Comparison of ENCODE assay signal across 28 cellular contexts in the genomic region with DNA sequence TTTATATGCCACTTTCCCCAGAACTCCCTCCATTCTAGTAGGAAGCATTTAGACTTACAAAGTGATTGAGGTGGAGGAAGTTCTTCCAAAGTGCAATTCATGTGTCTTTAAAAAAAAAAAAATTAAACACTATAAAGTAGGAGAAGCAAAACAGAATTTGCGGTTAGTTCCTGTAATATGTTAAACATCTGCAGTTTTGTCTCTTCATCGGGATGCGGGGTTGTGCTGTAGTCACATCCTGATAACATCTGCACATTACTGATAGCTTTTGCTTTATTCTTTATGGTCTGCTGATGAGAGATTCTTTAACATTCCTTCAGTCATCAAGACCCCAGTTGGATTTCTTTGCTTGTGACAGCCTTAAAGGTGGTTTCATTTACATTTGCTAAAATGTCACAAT.
"Had no signal": no experiment of that assay in that cellular context is flagged by ENCODE, and none has a peak within 500 bp of the region (broad histone marks: within the 10 kb centered on the region; RNA-seq: fewer than 3 reads in every experiment).

No MANE protein-coding gene starts in this region.

- H3K4me3 Mint-ChIP-seq: activated CD4-positive, alpha-beta memory T cell treated with anti-CD3 and anti-CD28 coated beads, Interleukin-2, amount 10 ng/mL, durations not matched to agents 7 days and 5 days; activated CD4-positive, alpha-beta T cell treated with anti-CD3 and anti-CD28 coated beads, Interleukin-2, amount 10 ng/mL, durations not matched to agents 24 days and 14 days; central memory CD8-positive, alpha-beta T cell; natural killer cell treated with Interleukin-12 subunit alpha and Interleukin-12 subunit beta and Interleukin-15 and Interleukin-18, amount 100 ng/mL, for 72 hours; stimulated activated effector memory CD8-positive, alpha-beta T cell treated with anti-CD3 and anti-CD28 coated beads, Interleukin-12 subunit alpha, Interleukin-12 subunit beta, amount 100 ng/mL, for 72 hours; stimulated activated naive CD8-positive, alpha-beta T cell treated with anti-CD3 and anti-CD28 coated beads, Interleukin-15, amount 100 ng/mL, for 72 hours; T-helper 17 cell had no signal

- ATAC-seq: activated naive CD4-positive, alpha-beta T cell treated with anti-CD3 and anti-CD28 coated beads, Interleukin-2, amount 50 U/mL, for 72 hours; gastrocnemius medialis; left cardiac atrium; left ventricle myocardium superior; mucosa of descending colon; natural killer cell treated with Interleukin-12 subunit alpha and Interleukin-12 subunit beta and Interleukin-15 and Interleukin-18, amount 100 ng/mL, for 72 hours; pancreas; stimulated activated effector memory CD8-positive, alpha-beta T cell treated with anti-CD3 and anti-CD28 coated beads, Interleukin-12 subunit alpha, Interleukin-12 subunit beta, amount 100 ng/mL, for 72 hours; stimulated activated naive CD8-positive, alpha-beta T cell treated with anti-CD3 and anti-CD28 coated beads, Interleukin-15, amount 100 ng/mL, for 72 hours; T-helper 17 cell had no signal

- H3K36me3 Mint-ChIP-seq: activated naive CD4-positive, alpha-beta T cell treated with anti-CD3 and anti-CD28 coated beads, Interleukin-2, amount 50 U/mL, for 72 hours; natural killer cell treated with Interleukin-12 subunit alpha and Interleukin-12 subunit beta and Interleukin-15 and Interleukin-18, amount 100 ng/mL, for 72 hours; stimulated activated effector memory CD8-positive, alpha-beta T cell treated with anti-CD3 and anti-CD28 coated beads, Interleukin-12 subunit alpha, Interleukin-12 subunit beta, amount 100 ng/mL, for 72 hours had no signal

- H3K27me3 Mint-ChIP-seq: activated CD4-positive, alpha-beta memory T cell treated with anti-CD3 and anti-CD28 coated beads, Interleukin-2, amount 10 ng/mL, durations not matched to agents 7 days and 5 days; activated CD4-positive, alpha-beta T cell treated with anti-CD3 and anti-CD28 coated beads, Interleukin-2, amount 10 ng/mL, durations not matched to agents 24 days and 14 days; central memory CD8-positive, alpha-beta T cell; natural killer cell treated with Interleukin-12 subunit alpha and Interleukin-12 subunit beta and Interleukin-15 and Interleukin-18, amount 100 ng/mL, for 72 hours; stimulated activated naive CD8-positive, alpha-beta T cell treated with anti-CD3 and anti-CD28 coated beads, Interleukin-15, amount 100 ng/mL, for 72 hours; T-helper 17 cell had no signal

- H3K4me1 ChIP-seq: gastrocnemius medialis, pancreas, prostate gland, sigmoid colon, tibial artery had no signal

- H3K79me2 ChIP-seq: hepatocyte had no signal

- H2AFZ ChIP-seq: hepatocyte had no signal

- H3K4me3 ChIP-seq: gastrocnemius medialis, hepatocyte, mucosa of descending colon, pancreas, prostate gland, sigmoid colon, tibial artery had no signal

- H3K27ac ChIP-seq: epithelial cell of prostate, gastrocnemius medialis, hepatocyte, pancreas, prostate gland, sigmoid colon, tibial artery had no signal

- H3K9me3 Mint-ChIP-seq: activated CD4-positive, alpha-beta T cell treated with anti-CD3 and anti-CD28 coated beads, Interleukin-2, amount 10 ng/mL, durations not matched to agents 24 days and 14 days had no signal

- H3K27ac Mint-ChIP-seq: activated CD4-positive, alpha-beta memory T cell treated with anti-CD3 and anti-CD28 coated beads, Interleukin-2, amount 10 ng/mL, durations not matched to agents 7 days and 5 days; activated CD4-positive, alpha-beta T cell treated with anti-CD3 and anti-CD28 coated beads, Interleukin-2, amount 10 ng/mL, durations not matched to agents 24 days and 14 days; activated naive CD4-positive, alpha-beta T cell treated with anti-CD3 and anti-CD28 coated beads, Interleukin-2, amount 50 U/mL, for 72 hours; natural killer cell treated with Interleukin-12 subunit alpha and Interleukin-12 subunit beta and Interleukin-15 and Interleukin-18, amount 100 ng/mL, for 72 hours; stimulated activated effector memory CD8-positive, alpha-beta T cell treated with anti-CD3 and anti-CD28 coated beads, Interleukin-12 subunit alpha, Interleukin-12 subunit beta, amount 100 ng/mL, for 72 hours; stimulated activated naive CD8-positive, alpha-beta T cell treated with anti-CD3 and anti-CD28 coated beads, Interleukin-15, amount 100 ng/mL, for 72 hours; T-helper 17 cell had no signal

- H3K9me3 ChIP-seq: gastrocnemius medialis, mucosa of descending colon, pancreas, prostate gland, sigmoid colon had no signal

- H3K36me3 ChIP-seq: gastrocnemius medialis, pancreas, prostate gland, sigmoid colon, tibial artery had no signal

- H3K4me1 Mint-ChIP-seq: activated CD4-positive, alpha-beta memory T cell treated with anti-CD3 and anti-CD28 coated beads, Interleukin-2, amount 10 ng/mL, durations not matched to agents 7 days and 5 days; activated CD4-positive, alpha-beta T cell treated with anti-CD3 and anti-CD28 coated beads, Interleukin-2, amount 10 ng/mL, durations not matched to agents 24 days and 14 days; central memory CD8-positive, alpha-beta T cell; stimulated activated effector memory CD8-positive, alpha-beta T cell treated with anti-CD3 and anti-CD28 coated beads, Interleukin-12 subunit alpha, Interleukin-12 subunit beta, amount 100 ng/mL, for 72 hours; stimulated activated naive CD8-positive, alpha-beta T cell treated with anti-CD3 and anti-CD28 coated beads, Interleukin-15, amount 100 ng/mL, for 72 hours; T-helper 17 cell had no signal

- DNase-seq: activated CD4-positive, alpha-beta memory T cell treated with anti-CD3 and anti-CD28 coated beads, Interleukin-2, amount 10 ng/mL, durations not matched to agents 7 days and 5 days; activated CD4-positive, alpha-beta T cell treated with anti-CD3 and anti-CD28 coated beads, Interleukin-2, amount 10 ng/mL, durations not matched to agents 24 days and 14 days; activated CD4-positive, CD25-positive, alpha-beta regulatory T cell treated with anti-CD3 and anti-CD28 coated beads, Interleukin-2, amount 50 U/mL, for 72 hours; activated naive CD4-positive, alpha-beta T cell; activated T-cell treated with anti-CD3 and anti-CD28 coated beads, Interleukin-2, amount 50 U/mL, for 48 hours; dermis blood vessel endothelial cell; effector CD4-positive, alpha-beta T cell; gastrocnemius medialis; left cardiac atrium; left ventricle myocardium superior; mucosa of descending colon; pancreas; retina; sigmoid colon; small intestine; stimulated activated CD4-positive, alpha-beta T cell treated with anti-CD3 and anti-CD28 coated beads, Interleukin-4, amount 100 ng/mL, for 24 hours; stimulated activated naive CD8-positive, alpha-beta T cell treated with anti-CD3 and anti-CD28 coated beads, Interleukin-15, amount 100 ng/mL, for 72 hours; substantia nigra; T-helper 17 cell; T1000; tibial artery had no signal

- H3K4me2 ChIP-seq: hepatocyte had no signal

- H3K27me3 ChIP-seq: gastrocnemius medialis, hepatocyte, pancreas, sigmoid colon, tibial artery had no signal
